ENCODE assay signal across 1 cellular context in the genomic region with DNA sequence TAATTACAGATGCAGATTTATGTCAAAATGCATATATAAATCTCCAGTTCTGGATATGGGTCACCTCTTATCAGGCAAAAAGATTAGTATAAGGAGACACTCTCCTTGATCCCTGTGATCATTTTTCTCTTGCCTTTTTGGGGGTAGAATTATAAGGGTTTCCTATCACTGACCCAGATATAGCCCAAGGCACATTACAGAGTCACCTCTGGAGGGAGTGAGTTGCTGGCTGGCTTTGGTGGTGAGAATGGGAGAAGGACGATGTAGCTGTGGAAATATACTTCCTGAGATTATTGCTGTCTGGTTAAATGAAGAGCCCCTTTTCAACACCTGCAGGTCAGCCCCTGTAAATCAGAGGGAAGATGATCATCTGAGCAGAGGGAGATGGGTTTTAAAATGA.
TF ChIP-seq lines count a peak whose summit lies in the region.

No MANE protein-coding gene starts in this region.

TF ChIP-seq in WTC11, 78 proteins besides CTCF, POLR2A, EP300 and RAD21 (continued from another document):
- TF ChIP-seq IRF2 (CRISPR knock-in tag; IDR thresholded peaks at IDR 0.05; ENCODE audit: borderline replicate concordance, low read depth) (no peak), ATF1 (CRISPR knock-in tag; IDR thresholded peaks at IDR 0.05) (no peak), ZNF232 (CRISPR knock-in tag; IDR thresholded peaks at IDR 0.05) (no peak), NR1H2 (CRISPR knock-in tag; IDR thresholded peaks at IDR 0.05) (no peak), NFYB (CRISPR knock-in tag; conservative IDR thresholded peaks at IDR 0.05; ENCODE audit: low read depth) (no peak), CREM (CRISPR knock-in tag; IDR thresholded peaks at IDR 0.05) (no peak)
- TF ChIP-seq, protein P1, sequence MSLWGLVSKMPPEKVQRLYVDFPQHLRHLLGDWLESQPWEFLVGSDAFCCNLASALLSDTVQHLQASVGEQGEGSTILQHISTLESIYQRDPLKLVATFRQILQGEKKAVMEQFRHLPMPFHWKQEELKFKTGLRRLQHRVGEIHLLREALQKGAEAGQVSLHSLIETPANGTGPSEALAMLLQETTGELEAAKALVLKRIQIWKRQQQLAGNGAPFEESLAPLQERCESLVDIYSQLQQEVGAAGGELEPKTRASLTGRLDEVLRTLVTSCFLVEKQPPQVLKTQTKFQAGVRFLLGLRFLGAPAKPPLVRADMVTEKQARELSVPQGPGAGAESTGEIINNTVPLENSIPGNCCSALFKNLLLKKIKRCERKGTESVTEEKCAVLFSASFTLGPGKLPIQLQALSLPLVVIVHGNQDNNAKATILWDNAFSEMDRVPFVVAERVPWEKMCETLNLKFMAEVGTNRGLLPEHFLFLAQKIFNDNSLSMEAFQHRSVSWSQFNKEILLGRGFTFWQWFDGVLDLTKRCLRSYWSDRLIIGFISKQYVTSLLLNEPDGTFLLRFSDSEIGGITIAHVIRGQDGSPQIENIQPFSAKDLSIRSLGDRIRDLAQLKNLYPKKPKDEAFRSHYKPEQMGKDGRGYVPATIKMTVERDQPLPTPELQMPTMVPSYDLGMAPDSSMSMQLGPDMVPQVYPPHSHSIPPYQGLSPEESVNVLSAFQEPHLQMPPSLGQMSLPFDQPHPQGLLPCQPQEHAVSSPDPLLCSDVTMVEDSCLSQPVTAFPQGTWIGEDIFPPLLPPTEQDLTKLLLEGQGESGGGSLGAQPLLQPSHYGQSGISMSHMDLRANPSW (CRISPR knock-in tag; conservative IDR thresholded peaks at IDR 0.05; ENCODE audit: low read depth) = no peak
- TF ChIP-seq, protein P2, sequence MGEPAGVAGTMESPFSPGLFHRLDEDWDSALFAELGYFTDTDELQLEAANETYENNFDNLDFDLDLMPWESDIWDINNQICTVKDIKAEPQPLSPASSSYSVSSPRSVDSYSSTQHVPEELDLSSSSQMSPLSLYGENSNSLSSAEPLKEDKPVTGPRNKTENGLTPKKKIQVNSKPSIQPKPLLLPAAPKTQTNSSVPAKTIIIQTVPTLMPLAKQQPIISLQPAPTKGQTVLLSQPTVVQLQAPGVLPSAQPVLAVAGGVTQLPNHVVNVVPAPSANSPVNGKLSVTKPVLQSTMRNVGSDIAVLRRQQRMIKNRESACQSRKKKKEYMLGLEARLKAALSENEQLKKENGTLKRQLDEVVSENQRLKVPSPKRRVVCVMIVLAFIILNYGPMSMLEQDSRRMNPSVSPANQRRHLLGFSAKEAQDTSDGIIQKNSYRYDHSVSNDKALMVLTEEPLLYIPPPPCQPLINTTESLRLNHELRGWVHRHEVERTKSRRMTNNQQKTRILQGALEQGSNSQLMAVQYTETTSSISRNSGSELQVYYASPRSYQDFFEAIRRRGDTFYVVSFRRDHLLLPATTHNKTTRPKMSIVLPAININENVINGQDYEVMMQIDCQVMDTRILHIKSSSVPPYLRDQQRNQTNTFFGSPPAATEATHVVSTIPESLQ (CRISPR knock-in tag; IDR thresholded peaks at IDR 0.05) = no peak
- TF ChIP-seq, protein P3, sequence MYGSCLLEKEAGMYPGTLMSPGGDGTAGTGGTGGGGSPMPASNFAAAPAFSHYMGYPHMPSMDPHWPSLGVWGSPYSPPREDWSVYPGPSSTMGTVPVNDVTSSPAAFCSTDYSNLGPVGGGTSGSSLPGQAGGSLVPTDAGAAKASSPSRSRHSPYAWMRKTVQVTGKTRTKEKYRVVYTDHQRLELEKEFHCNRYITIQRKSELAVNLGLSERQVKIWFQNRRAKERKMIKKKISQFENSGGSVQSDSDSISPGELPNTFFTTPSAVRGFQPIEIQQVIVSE (CRISPR knock-in tag; IDR thresholded peaks at IDR 0.05; ENCODE audit: borderline replicate concordance) = no peak
